13 cellular contexts compared by ENCODE assay signal in the genomic region with DNA sequence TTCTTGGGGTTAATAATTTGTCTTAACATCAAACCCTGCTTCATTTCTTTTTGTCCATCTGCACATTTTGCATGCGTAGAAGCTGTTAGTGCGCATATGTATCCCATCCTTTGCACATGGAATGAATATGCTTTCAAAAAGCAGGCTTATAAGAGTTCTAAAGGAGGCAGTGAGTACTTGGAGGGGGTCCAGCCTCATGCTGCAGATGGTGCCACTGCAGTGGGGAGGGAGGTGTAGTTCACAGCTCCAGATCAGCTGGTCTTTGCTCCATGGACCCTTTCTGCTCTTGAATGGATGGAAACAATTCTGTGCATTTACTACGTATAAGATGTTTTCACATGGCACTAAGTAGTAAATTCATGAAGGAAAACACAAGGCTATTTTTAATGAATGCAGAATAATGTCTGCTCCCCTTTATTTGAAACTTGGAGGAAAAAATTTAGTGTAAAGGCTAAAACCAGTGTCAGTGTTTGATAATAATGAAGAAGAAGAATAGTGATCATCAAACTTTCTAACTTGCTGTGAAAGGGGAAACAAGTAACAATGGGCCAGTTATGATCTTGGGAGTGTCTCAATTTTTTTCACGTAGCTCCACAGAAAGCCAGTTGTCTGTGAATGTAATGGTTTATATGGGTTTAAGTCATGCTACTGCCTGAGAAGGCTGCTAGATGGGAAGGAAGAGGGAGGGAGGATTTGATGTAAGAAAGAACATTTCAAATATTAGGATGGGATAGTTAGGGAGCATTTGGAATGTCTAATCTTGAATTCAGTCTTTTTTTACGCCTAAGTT. TPM values are rescaled to one million over a fixed set of nuclear protein-coding genes. Genes with fewer than 3 reads are reported as not detected.
A peak's percentile ranks its signal among the peaks of the same experiment; 100 is the strongest.
DNase-seq lines count a peak whose midpoint lies in the region; ATAC-seq and FAIRE-seq lines count a peak whose summit lies in the region.
"Had no signal": no experiment of that assay in that cellular context is flagged by ENCODE, and none has a peak within 500 bp of the region (broad histone marks: within the 10 kb centered on the region; RNA-seq: fewer than 3 reads in every experiment).

No MANE protein-coding gene starts in this region.

- H3K36me3 Mint-ChIP-seq in activated T-cell treated with anti-CD3 and anti-CD28 coated beads, Interleukin-2, amount 50 U/mL, for 72 hours (ENCODE audit: insufficient read depth in 2 of 2): no peaks in the 10 kb centered on the region
- H3K36me3 Mint-ChIP-seq: CD4-positive, CD25-positive, alpha-beta regulatory T cell had no signal

- H3K4me3 Mint-ChIP-seq in activated T-cell treated with anti-CD3 and anti-CD28 coated beads, Interleukin-2, amount 50 U/mL, for 72 hours: no peak overlapping the region
- H3K4me3 Mint-ChIP-seq: CD4-positive, CD25-positive, alpha-beta regulatory T cell; HFFc6 had no signal

- no peaks in the 10 kb centered on the region for H3K9me3 Mint-ChIP-seq in activated T-cell treated with anti-CD3 and anti-CD28 coated beads, Interleukin-2, amount 50 U/mL, for 72 hours
- H3K9me3 Mint-ChIP-seq: HFFc6 had no signal

- no peak for ATAC-seq in GM21390 (IDR thresholded peaks at IDR 0.05; ENCODE audit: unreplicated experiment)
- ATAC-seq in activated T-cell treated with anti-CD3 and anti-CD28 coated beads, Interleukin-2, amount 50 U/mL, for 72 hours (replicated peaks in 1 of 2): no peak

- peak; percentile 30 for DNase-seq in DMS 273 (lab: John Stamatoyannopoulos, UW; ENCODE audit: unreplicated experiment)
- DNase-seq in DMS 273 treated with DMSO at 0.1 percent for 48 hours (lab: John Stamatoyannopoulos, UW): no peak
- DNase-seq in SK-MEL-5 (ENCODE audit: low read depth, low spot score): peak; percentile 82
- DNase-seq in head of caudate nucleus: peak in 31 of 42 donors; percentile 5 to 65 (median 38)
- DNase-seq in frontal cortex (ENCODE audit: low spot score in 2 of 2): no peak
- DNase-seq in activated T-cell treated with anti-CD3 and anti-CD28 coated beads, Interleukin-2, amount 50 U/mL, for 72 hours: no peak
- DNase-seq: CD4-positive, CD25-positive, alpha-beta regulatory T cell; DND-41; GF-D8; HCEC 1CT; HFFc6 had no signal

- intact Hi-C loops in head of caudate nucleus (cut with DNase I): no loop called here

- no peak overlapping the region for H3K27ac Mint-ChIP-seq in activated T-cell treated with anti-CD3 and anti-CD28 coated beads, Interleukin-2, amount 50 U/mL, for 72 hours
- H3K27ac Mint-ChIP-seq: CD4-positive, CD25-positive, alpha-beta regulatory T cell; HFFc6 had no signal

- H3K4me1 Mint-ChIP-seq in activated T-cell treated with anti-CD3 and anti-CD28 coated beads, Interleukin-2, amount 50 U/mL, for 72 hours (ENCODE audit: low read depth): no peaks in the 10 kb centered on the region
- H3K4me1 Mint-ChIP-seq: CD4-positive, CD25-positive, alpha-beta regulatory T cell had no signal

- no peak for FAIRE-seq in frontal cortex (lab: Jason Lieb, UNC)
- FAIRE-seq: GM19239 had no signal

- peaks cover 35% of the 10 kb centered on the region for H3K27me3 Mint-ChIP-seq in activated T-cell treated with anti-CD3 and anti-CD28 coated beads, Interleukin-2, amount 50 U/mL, for 72 hours (ENCODE audit: low read depth)

- in situ Hi-C loops in SK-MEL-5 (cut with HindIII; ENCODE audit: low pct_unique_long_range_greater_than_20kb, low sequenced_read_pairs): no loop called here

RNA-seq across cellular contexts. Expression of a gene that starts 20.9 kb away (rescaled TPM):
- total RNA-seq in SK-MEL-5 (2014; rRNA removed; shearing (Covaris generic)): 340 and 368 TPM in 2 replicates
- 245 and 268 TPM in 2 replicates for polyA plus RNA-seq in SK-MEL-5 (2015; cell fraction: cytosol; rRNA removed)
- 78.0 and 85.4 TPM in 2 replicates for polyA plus RNA-seq in SK-MEL-5 (2015; cell fraction: nucleus; rRNA removed)
- total RNA-seq in frontal cortex: 115 TPM
- 100 to 1,000 TPM; 189 to 204 TPM for total RNA-seq in activated T-cell treated with anti-CD3 and anti-CD28 coated beads, Interleukin-2, amount 50 U/mL, for 72 hours

Comparison
In these comparisons a context has a peak if more than half of its experiments do, and no peak if none do; other contexts are left out.
1. DNase-seq: peak in DMS 273 (single experiment), SK-MEL-5 (single experiment) and head of caudate nucleus (31 of 42); none in DMS 273 treated with DMSO at 0.1 percent for 48 hours (single experiment), frontal cortex (0 of 2) and activated T-cell treated with anti-CD3 and anti-CD28 coated beads, Interleukin-2, amount 50 U/mL, for 72 hours (0 of 2).